In the genomic region with DNA sequence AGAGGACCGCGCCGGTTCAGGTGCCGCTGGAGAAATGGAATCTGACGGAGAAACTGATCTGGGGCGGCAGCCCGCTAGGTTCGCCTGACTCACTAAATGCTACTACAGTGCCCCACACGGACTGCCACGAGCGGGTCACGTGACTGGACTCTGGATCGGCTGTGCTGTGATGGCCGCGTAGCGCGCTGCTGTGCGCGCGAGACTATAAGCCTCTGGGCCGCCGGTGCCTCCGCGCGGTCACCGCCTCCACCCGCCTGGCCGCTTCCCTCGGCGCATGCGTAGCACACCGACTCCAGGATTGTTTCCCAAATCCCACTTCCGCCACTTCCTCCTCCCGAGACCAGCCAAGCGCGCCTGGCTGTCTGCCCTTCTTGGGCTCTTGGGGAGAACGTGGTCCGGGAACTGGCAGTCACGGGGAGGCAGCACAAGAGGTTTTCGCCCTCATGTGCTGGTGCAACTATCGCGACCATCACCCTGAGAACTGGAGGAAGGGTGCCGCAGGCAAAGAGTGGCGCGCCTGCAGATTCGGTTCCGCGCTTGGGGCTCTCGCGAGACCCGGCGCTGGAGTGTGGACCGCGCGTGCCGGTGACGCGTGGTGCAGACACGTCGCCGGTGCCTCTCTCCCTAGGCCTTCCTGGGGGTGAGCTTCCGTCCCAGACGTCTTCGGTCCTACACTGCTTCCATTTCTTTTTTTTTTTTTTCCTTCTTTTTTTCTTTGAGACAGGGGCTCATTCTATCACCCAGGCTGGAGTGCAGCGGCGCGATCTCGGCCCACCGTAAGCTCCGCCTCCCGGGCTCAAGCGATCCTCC, we compare ENCODE assay signal across 1 cellular context.
TF ChIP-seq lines count a peak whose summit lies in the region.

No MANE protein-coding gene starts in this region.

TF ChIP-seq in HepG2, 621 proteins besides CTCF, POLR2A, EP300 and RAD21 (continued from another document and continues in another):
- TF ChIP-seq, protein P1, sequence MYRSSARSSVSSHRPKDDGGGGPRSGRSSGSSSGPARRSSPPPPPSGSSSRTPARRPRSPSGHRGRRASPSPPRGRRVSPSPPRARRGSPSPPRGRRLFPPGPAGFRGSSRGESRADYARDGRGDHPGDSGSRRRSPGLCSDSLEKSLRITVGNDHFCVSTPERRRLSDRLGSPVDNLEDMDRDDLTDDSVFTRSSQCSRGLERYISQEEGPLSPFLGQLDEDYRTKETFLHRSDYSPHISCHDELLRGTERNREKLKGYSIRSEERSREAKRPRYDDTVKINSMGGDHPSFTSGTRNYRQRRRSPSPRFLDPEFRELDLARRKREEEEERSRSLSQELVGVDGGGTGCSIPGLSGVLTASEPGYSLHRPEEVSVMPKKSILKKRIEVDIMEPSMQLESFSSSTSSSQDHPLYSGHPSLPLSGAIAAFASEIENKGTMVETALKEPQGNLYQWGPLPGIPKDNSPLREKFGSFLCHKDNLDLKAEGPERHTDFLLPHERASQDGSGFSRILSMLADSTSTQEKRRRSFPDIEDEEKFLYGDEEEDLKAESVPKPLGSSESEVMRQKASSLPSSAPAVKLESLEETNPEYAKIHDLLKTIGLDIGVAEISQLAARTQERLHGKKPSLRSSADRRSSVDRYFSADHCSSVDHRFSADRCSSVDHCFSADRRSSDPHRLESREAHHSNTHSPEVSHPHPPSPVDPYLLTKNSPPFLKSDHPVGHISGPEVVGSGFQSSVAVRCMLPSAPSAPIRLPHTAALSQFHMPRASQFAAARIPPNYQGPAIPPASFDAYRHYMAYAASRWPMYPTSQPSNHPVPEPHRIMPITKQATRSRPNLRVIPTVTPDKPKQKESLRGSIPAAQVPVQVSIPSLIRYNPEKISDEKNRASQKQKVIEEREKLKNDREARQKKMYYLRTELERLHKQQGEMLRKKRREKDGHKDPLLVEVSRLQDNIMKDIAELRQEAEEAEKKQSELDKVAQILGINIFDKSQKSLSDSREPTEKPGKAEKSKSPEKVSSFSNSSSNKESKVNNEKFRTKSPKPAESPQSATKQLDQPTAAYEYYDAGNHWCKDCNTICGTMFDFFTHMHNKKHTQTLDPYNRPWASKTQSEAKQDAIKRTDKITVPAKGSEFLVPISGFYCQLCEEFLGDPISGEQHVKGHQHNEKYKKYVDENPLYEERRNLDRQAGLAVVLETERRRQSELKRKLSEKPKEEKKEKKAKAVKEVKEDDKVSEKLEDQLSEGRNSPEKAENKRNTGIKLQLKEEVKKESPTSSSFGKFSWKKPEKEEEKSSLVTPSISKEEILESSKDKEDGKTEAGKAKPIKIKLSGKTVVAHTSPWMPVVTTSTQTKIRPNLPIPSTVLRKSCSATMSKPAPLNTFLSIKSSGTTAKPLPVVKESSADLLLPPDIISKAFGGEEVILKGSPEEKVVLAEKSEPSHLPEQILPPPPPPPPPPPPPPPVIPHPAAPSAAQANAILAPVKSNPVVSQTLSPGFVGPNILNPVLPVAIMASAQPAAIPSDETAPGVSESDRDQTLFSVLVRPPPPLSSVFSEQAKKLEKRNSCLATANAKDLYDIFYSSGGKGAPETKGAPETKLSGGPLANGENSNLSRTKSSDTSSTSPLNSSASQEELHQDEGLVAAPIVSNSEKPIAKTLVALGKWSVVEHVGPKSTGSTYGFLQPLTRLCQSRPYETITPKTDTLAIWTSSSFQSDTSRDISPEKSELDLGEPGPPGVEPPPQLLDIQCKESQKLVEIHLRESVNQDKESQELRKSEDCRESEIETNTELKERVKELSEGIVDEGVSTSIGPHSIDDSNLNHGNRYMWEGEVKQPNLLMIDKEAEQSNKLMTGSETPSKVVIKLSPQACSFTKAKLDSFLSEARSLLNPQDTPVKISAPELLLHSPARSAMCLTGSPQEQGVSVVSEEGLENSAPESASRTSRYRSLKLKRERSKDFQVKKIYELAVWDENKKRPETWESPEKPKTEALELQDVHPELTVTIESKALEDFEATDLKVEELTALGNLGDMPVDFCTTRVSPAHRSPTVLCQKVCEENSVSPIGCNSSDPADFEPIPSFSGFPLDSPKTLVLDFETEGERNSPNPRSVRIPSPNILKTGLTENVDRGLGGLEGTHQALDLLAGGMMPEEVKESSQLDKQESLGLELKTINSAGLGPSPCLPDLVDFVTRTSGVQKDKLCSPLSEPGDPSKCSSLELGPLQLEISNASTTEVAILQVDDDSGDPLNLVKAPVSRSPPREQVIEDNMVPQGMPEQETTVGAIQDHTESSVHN (CRISPR knock-in tag; IDR thresholded peaks at IDR 0.05), result no peak; the same call in 1 of the 2 replicates
- TF ChIP-seq ZNF878 (CRISPR knock-in tag; IDR thresholded peaks at IDR 0.05), result peak; percentile 88
- TF ChIP-seq ASH2L (IDR thresholded peaks at IDR 0.05; ENCODE audit: insufficient read length, low read depth, low read length), result peak; percentile 82
- 0 out of 2 replicates have a peak, but pooled peaks have one; percentile 52 for TF ChIP-seq KLF13 (CRISPR knock-in tag; IDR thresholded peaks at IDR 0.05)
- TF ChIP-seq, protein P2, sequence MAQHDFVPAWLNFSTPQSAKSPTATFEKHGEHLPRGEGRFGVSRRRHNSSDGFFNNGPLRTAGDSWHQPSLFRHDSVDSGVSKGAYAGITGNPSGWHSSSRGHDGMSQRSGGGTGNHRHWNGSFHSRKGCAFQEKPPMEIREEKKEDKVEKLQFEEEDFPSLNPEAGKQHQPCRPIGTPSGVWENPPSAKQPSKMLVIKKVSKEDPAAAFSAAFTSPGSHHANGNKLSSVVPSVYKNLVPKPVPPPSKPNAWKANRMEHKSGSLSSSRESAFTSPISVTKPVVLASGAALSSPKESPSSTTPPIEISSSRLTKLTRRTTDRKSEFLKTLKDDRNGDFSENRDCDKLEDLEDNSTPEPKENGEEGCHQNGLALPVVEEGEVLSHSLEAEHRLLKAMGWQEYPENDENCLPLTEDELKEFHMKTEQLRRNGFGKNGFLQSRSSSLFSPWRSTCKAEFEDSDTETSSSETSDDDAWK (CRISPR knock-in tag; IDR thresholded peaks at IDR 0.05), result no peak
- peak; percentile 88 for TF ChIP-seq ZNF746 (CRISPR knock-in tag; IDR thresholded peaks at IDR 0.05)
- peak; percentile 93; the same call in 1 of the 2 replicates for TF ChIP-seq ZSCAN30 (CRISPR knock-in tag; IDR thresholded peaks at IDR 0.05)
- TF ChIP-seq EHMT2 (IDR thresholded peaks at IDR 0.05; ENCODE audit: borderline replicate concordance, low read depth, low read length), result no peak
- TF ChIP-seq ZNF160 (CRISPR knock-in tag; IDR thresholded peaks at IDR 0.05), result peak; percentile 94
- no peak for TF ChIP-seq MAFK (conservative IDR thresholded peaks at IDR 0.05 in 1 of 2, IDR thresholded peaks at IDR 0.05 in 1 of 2; ENCODE audit: low read length in 2 of 2)
- peak; percentile 82; the same call in 1 of the 2 replicates for TF ChIP-seq ZSCAN31 (CRISPR knock-in tag; IDR thresholded peaks at IDR 0.05; ENCODE audit: low read depth)
- peak in 1 of 2 experiments; percentile 66; a peak in 2 of 4 replicates for TF ChIP-seq KLF16 (CRISPR knock-in tag; IDR thresholded peaks at IDR 0.05)
- TF ChIP-seq, protein P3, sequence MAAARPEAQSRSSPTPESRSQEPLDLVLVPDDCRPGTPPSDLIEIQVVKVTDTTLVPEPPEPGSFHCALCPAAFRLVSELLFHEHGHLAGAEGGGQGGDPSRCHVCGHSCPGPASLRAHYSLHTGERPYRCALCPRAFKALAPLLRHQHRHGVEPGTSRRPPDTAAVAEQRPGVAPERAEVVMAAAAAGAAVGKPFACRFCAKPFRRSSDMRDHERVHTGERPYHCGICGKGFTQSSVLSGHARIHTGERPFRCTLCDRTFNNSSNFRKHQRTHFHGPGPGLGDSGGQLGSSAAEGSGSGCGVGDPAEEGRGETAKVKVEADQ (CRISPR knock-in tag; IDR thresholded peaks at IDR 0.05; ENCODE audit: borderline replicate concordance), result peak; percentile 90
- TF ChIP-seq KDM4B (CRISPR knock-in tag; IDR thresholded peaks at IDR 0.05), result 0 out of 2 replicates have a peak, but pooled peaks have one; percentile 75
- peak; percentile 17; the same call in 1 of the 2 replicates for TF ChIP-seq ZNF614 (CRISPR knock-in tag; IDR thresholded peaks at IDR 0.05; ENCODE audit: borderline replicate concordance)
- TF ChIP-seq ZNF253 (CRISPR knock-in tag; IDR thresholded peaks at IDR 0.05; ENCODE audit: borderline replicate concordance), result peak; percentile 85; the same call in 1 of the 2 replicates
- peak; percentile 78; the same call in 1 of the 2 replicates for TF ChIP-seq ZNF615 (CRISPR knock-in tag; IDR thresholded peaks at IDR 0.05; ENCODE audit: borderline replicate concordance)
- TF ChIP-seq, protein P4, sequence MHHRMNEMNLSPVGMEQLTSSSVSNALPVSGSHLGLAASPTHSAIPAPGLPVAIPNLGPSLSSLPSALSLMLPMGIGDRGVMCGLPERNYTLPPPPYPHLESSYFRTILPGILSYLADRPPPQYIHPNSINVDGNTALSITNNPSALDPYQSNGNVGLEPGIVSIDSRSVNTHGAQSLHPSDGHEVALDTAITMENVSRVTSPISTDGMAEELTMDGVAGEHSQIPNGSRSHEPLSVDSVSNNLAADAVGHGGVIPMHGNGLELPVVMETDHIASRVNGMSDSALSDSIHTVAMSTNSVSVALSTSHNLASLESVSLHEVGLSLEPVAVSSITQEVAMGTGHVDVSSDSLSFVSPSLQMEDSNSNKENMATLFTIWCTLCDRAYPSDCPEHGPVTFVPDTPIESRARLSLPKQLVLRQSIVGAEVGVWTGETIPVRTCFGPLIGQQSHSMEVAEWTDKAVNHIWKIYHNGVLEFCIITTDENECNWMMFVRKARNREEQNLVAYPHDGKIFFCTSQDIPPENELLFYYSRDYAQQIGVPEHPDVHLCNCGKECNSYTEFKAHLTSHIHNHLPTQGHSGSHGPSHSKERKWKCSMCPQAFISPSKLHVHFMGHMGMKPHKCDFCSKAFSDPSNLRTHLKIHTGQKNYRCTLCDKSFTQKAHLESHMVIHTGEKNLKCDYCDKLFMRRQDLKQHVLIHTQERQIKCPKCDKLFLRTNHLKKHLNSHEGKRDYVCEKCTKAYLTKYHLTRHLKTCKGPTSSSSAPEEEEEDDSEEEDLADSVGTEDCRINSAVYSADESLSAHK (CRISPR knock-in tag; IDR thresholded peaks at IDR 0.05; ENCODE audit: borderline replicate concordance), result no peak
- peak; percentile 89 for TF ChIP-seq ZFY (CRISPR knock-in tag; IDR thresholded peaks at IDR 0.05)
- TF ChIP-seq BORCS8-MEF2B (CRISPR knock-in tag; IDR thresholded peaks at IDR 0.05), result peak; percentile 88
- TF ChIP-seq PAX8 (CRISPR knock-in tag; IDR thresholded peaks at IDR 0.05; ENCODE audit: borderline replicate concordance), result no peak
- TF ChIP-seq, protein P5, sequence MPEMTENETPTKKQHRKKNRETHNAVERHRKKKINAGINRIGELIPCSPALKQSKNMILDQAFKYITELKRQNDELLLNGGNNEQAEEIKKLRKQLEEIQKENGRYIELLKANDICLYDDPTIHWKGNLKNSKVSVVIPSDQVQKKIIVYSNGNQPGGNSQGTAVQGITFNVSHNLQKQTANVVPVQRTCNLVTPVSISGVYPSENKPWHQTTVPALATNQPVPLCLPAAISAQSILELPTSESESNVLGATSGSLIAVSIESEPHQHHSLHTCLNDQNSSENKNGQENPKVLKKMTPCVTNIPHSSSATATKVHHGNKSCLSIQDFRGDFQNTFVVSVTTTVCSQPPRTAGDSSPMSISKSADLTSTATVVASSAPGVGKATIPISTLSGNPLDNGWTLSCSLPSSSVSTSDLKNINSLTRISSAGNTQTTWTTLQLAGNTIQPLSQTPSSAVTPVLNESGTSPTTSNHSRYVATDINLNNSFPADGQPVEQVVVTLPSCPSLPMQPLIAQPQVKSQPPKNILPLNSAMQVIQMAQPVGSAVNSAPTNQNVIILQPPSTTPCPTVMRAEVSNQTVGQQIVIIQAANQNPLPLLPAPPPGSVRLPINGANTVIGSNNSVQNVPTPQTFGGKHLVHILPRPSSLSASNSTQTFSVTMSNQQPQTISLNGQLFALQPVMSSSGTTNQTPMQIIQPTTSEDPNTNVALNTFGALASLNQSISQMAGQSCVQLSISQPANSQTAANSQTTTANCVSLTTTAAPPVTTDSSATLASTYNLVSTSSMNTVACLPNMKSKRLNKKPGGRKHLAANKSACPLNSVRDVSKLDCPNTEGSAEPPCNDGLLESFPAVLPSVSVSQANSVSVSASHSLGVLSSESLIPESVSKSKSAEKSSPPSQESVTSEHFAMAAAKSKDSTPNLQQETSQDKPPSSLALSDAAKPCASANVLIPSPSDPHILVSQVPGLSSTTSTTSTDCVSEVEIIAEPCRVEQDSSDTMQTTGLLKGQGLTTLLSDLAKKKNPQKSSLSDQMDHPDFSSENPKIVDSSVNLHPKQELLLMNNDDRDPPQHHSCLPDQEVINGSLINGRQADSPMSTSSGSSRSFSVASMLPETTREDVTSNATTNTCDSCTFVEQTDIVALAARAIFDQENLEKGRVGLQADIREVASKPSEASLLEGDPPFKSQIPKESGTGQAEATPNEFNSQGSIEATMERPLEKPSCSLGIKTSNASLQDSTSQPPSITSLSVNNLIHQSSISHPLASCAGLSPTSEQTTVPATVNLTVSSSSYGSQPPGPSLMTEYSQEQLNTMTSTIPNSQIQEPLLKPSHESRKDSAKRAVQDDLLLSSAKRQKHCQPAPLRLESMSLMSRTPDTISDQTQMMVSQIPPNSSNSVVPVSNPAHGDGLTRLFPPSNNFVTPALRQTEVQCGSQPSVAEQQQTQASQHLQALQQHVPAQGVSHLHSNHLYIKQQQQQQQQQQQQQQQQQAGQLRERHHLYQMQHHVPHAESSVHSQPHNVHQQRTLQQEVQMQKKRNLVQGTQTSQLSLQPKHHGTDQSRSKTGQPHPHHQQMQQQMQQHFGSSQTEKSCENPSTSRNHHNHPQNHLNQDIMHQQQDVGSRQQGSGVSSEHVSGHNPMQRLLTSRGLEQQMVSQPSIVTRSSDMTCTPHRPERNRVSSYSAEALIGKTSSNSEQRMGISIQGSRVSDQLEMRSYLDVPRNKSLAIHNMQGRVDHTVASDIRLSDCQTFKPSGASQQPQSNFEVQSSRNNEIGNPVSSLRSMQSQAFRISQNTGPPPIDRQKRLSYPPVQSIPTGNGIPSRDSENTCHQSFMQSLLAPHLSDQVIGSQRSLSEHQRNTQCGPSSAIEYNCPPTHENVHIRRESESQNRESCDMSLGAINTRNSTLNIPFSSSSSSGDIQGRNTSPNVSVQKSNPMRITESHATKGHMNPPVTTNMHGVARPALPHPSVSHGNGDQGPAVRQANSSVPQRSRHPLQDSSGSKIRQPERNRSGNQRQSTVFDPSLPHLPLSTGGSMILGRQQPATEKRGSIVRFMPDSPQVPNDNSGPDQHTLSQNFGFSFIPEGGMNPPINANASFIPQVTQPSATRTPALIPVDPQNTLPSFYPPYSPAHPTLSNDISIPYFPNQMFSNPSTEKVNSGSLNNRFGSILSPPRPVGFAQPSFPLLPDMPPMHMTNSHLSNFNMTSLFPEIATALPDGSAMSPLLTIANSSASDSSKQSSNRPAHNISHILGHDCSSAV (CRISPR knock-in tag; IDR thresholded peaks at IDR 0.05; ENCODE audit: borderline replicate concordance), result peak; percentile 97; the same call in 1 of the 2 replicates
- peak; percentile 80; the same call in 1 of the 2 replicates for TF ChIP-seq ZNF841 (CRISPR knock-in tag; IDR thresholded peaks at IDR 0.05; ENCODE audit: borderline replicate concordance)
- TF ChIP-seq JARID2 (CRISPR knock-in tag; IDR thresholded peaks at IDR 0.05; ENCODE audit: insufficient replicate concordance), result peak; percentile 77
- TF ChIP-seq SMAD9 (CRISPR knock-in tag; IDR thresholded peaks at IDR 0.05), result no peak
- no peak; the same call in 1 of the 2 replicates for TF ChIP-seq DNMT3B (CRISPR knock-in tag; conservative IDR thresholded peaks at IDR 0.05)
- TF ChIP-seq, protein P6, sequence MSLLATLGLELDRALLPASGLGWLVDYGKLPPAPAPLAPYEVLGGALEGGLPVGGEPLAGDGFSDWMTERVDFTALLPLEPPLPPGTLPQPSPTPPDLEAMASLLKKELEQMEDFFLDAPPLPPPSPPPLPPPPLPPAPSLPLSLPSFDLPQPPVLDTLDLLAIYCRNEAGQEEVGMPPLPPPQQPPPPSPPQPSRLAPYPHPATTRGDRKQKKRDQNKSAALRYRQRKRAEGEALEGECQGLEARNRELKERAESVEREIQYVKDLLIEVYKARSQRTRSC (CRISPR knock-in tag; IDR thresholded peaks at IDR 0.05; ENCODE audit: low read depth), result no peak
- peak; percentile 74; the same call in 1 of the 2 replicates for TF ChIP-seq KLF15 (CRISPR knock-in tag; IDR thresholded peaks at IDR 0.05; ENCODE audit: borderline replicate concordance)
- TF ChIP-seq PHF8 (CRISPR knock-in tag; IDR thresholded peaks at IDR 0.05), result peak; percentile 78
- 0 out of 2 replicates have a peak, but pooled peaks have one; percentile 14 for TF ChIP-seq JUND (CRISPR knock-in tag; IDR thresholded peaks at IDR 0.05)
